In the genomic region with DNA sequence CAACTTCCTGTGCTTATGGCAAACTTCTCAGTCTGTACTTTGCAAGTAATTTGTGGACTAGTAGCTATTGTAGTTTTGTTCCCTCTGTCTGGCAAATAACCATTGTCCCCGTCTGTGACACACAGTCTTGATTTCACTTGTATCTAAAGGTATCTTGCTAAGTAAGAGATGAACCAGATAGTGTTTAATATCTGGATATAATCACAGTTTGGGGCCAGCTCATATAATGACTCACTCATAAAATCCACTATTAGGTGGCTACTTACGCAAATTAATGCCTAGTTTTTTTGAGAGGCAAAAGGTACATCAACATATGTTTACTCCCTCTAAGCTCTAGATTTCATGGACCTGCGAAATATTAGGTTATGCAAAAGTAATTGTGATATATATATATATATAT, we compare ENCODE assay signal across 13 cellular contexts. TPM values are rescaled to one million over a fixed set of nuclear protein-coding genes. Genes with fewer than 3 reads are reported as not detected.
"Had no signal": no experiment of that assay in that cellular context is flagged by ENCODE, and none has a peak within 500 bp of the region (broad histone marks: within the 10 kb centered on the region; RNA-seq: fewer than 3 reads in every experiment).

No MANE protein-coding gene starts in this region.

- H3K9me3 ChIP-seq: colonic mucosa, left lung, mucosa of descending colon had no signal

- H3K4me3 ChIP-seq: colonic mucosa, left lung, mucosa of descending colon had no signal

- H3K27me3 ChIP-seq: colonic mucosa, left lung had no signal

- H3K27ac ChIP-seq: colonic mucosa, left lung had no signal

- H3K36me3 Mint-ChIP-seq: naive thymus-derived CD8-positive, alpha-beta T cell; stimulated activated effector memory CD8-positive, alpha-beta T cell treated with anti-CD3 and anti-CD28 coated beads, Interleukin-12 subunit alpha, Interleukin-12 subunit beta, amount 100 ng/mL, for 72 hours had no signal

- H3K4me3 Mint-ChIP-seq: activated T-helper 1 cell treated with anti-CD3 and anti-CD28 coated beads, Interleukin-12 subunit alpha, Interleukin-12 subunit beta, Interleukin-2, Interleukin-4 antibody, amounts not matched to agents 30 ng/mL and 10 ng/mL and 1 ng/mL, durations not matched to agents 14 hours and 24 hours and 36 hours; naive thymus-derived CD8-positive, alpha-beta T cell; stimulated activated effector memory CD8-positive, alpha-beta T cell treated with anti-CD3 and anti-CD28 coated beads, Interleukin-12 subunit alpha, Interleukin-12 subunit beta, amount 100 ng/mL, for 72 hours; T-helper 2 cell treated with Interferon-gamma antibody and Interleukin-4, amounts not matched to agents 5 μg/mL and 100 μg/mL, for 36 hours had no signal

- H3K4me1 ChIP-seq: colonic mucosa, left lung had no signal

- H3K36me3 ChIP-seq: colonic mucosa, left lung had no signal

- H3K27me3 Mint-ChIP-seq: naive thymus-derived CD8-positive, alpha-beta T cell had no signal

- H3K27ac Mint-ChIP-seq: activated T-helper 1 cell treated with anti-CD3 and anti-CD28 coated beads, Interleukin-12 subunit alpha, Interleukin-12 subunit beta, Interleukin-2, Interleukin-4 antibody, amounts not matched to agents 30 ng/mL and 10 ng/mL and 1 ng/mL, durations not matched to agents 14 hours and 24 hours and 36 hours; naive thymus-derived CD8-positive, alpha-beta T cell; stimulated activated effector memory CD8-positive, alpha-beta T cell treated with anti-CD3 and anti-CD28 coated beads, Interleukin-12 subunit alpha, Interleukin-12 subunit beta, amount 100 ng/mL, for 72 hours; T-helper 2 cell treated with Interferon-gamma antibody and Interleukin-4, amounts not matched to agents 5 μg/mL and 100 μg/mL, for 36 hours had no signal

- H3K9me3 Mint-ChIP-seq: activated T-helper 1 cell treated with anti-CD3 and anti-CD28 coated beads, Interleukin-12 subunit alpha, Interleukin-12 subunit beta, Interleukin-2, Interleukin-4 antibody, amounts not matched to agents 30 ng/mL and 10 ng/mL and 1 ng/mL, durations not matched to agents 14 hours and 24 hours and 36 hours; T-helper 2 cell treated with Interferon-gamma antibody and Interleukin-4, amounts not matched to agents 5 μg/mL and 100 μg/mL, for 36 hours had no signal

- DNase-seq: activated CD4-positive, alpha-beta T cell treated with anti-CD3 and anti-CD28 coated beads, Interleukin-2, amount 50 U/mL, for 1 hour; activated naive CD4-positive, alpha-beta T cell; colonic mucosa; hypothalamus; kidney; left lung; mucosa of descending colon; naive thymus-derived CD8-positive, alpha-beta T cell; retina had no signal

- H3K4me1 Mint-ChIP-seq: naive thymus-derived CD8-positive, alpha-beta T cell; stimulated activated effector memory CD8-positive, alpha-beta T cell treated with anti-CD3 and anti-CD28 coated beads, Interleukin-12 subunit alpha, Interleukin-12 subunit beta, amount 100 ng/mL, for 72 hours had no signal

RNA-seq across cellular contexts. Expression of gene VGLL3, which starts 30.4 kb away (rescaled TPM):
- total RNA-seq: activated CD8-positive, alpha-beta memory T cell treated with anti-CD3 and anti-CD28 coated beads for 36 hours; activated T-helper 1 cell treated with anti-CD3 and anti-CD28 coated beads, Interleukin-12 subunit alpha, Interleukin-12 subunit beta, Interleukin-2, Interleukin-4 antibody, amounts not matched to agents 30 ng/mL and 10 ng/mL and 1 ng/mL, durations not matched to agents 14 hours and 24 hours and 36 hours; naive thymus-derived CD8-positive, alpha-beta T cell had no signal
- polyA plus RNA-seq: naive thymus-derived CD8-positive, alpha-beta T cell had no signal
